ENCODE assay signal across 8 cellular contexts in genomic region chr1:16498047-16498446, GRCh38. TPM values are rescaled to one million over a fixed set of nuclear protein-coding genes. Genes with fewer than 3 reads are reported as not detected.
A peak's percentile ranks its signal among the peaks of the same experiment; 100 is the strongest.
DNase-seq lines count a peak whose midpoint lies in the region; ATAC-seq and TF ChIP-seq lines count a peak whose summit lies in the region.
"Not testable (repeated sequence)": the region's sequence is repeated elsewhere in the genome, so short reads cannot be mapped to it uniquely, and the experiment has no call there.
"Had no signal": no experiment of that assay in that cellular context is flagged by ENCODE, and none has a peak within 500 bp of the region (broad histone marks: within the 10 kb centered on the region; RNA-seq: fewer than 3 reads in every experiment).

No MANE protein-coding gene starts in this region.

- not testable (repeated sequence) for BruUV-seq in Panc1 (replicated peaks; lab: Mats Ljungman, UMichigan)

- peak overlapping the region; percentile 75 for H3K4me3 ChIP-seq in H7 (ENCODE audit: insufficient read depth, low read depth, low read length)
- peak overlapping the region; percentile 66 to 88 for H3K4me3 ChIP-seq in Panc1 (ENCODE audit: low read depth in 2 of 2, low read length in 2 of 2)
- H3K4me3 ChIP-seq in choroid plexus epithelial cell (ENCODE audit: low read depth, low read length): peak overlapping the region; percentile 72
- H3K4me3 ChIP-seq in skeletal muscle satellite cell (ENCODE audit: low read length): peak overlapping the region; percentile 81

- peak overlapping the region; percentile 21 for H3K27ac Mint-ChIP-seq in activated T-helper 1 cell treated with anti-CD3 and anti-CD28 coated beads, Interleukin-12 subunit alpha, Interleukin-12 subunit beta, Interleukin-2, Interleukin-4 antibody, amounts not matched to agents 30 ng/mL and 10 ng/mL and 1 ng/mL, durations not matched to agents 14 hours and 24 hours and 36 hours
- H3K27ac Mint-ChIP-seq in glutamatergic neuron (ENCODE audit: unreplicated experiment) (peak overlapping the region; percentile 62), naive B cell (peak overlapping the region in 3 of 6 donors; percentile 49 to 96 (median 73))

- H3K4me3 Mint-ChIP-seq in activated T-helper 1 cell treated with anti-CD3 and anti-CD28 coated beads, Interleukin-12 subunit alpha, Interleukin-12 subunit beta, Interleukin-2, Interleukin-4 antibody, amounts not matched to agents 30 ng/mL and 10 ng/mL and 1 ng/mL, durations not matched to agents 14 hours and 24 hours and 36 hours: peak overlapping the region; percentile 83
- H3K4me3 Mint-ChIP-seq in glutamatergic neuron (ENCODE audit: unreplicated experiment) (peak overlapping the region; percentile 86), naive B cell (peak overlapping the region; percentile 79 to 93 (median 88))

- not testable (repeated sequence) for H3K9me3 Mint-ChIP-seq in activated T-helper 1 cell treated with anti-CD3 and anti-CD28 coated beads, Interleukin-12 subunit alpha, Interleukin-12 subunit beta, Interleukin-2, Interleukin-4 antibody, amounts not matched to agents 30 ng/mL and 10 ng/mL and 1 ng/mL, durations not matched to agents 14 hours and 24 hours and 36 hours; glutamatergic neuron (ENCODE audit: unreplicated experiment); naive B cell

- in situ Hi-C loops in Panc1 (cut with HindIII; ENCODE audit: low pct_unique_long_range_greater_than_20kb, low sequenced_read_pairs): not testable (repeated sequence)

- not testable (repeated sequence) for H3K27me3 ChIP-seq in H7 (ENCODE audit: control insufficient read depth, insufficient read depth, low read length); Panc1 (ENCODE audit: control insufficient read depth, insufficient read depth, low read length); skeletal muscle satellite cell (ENCODE audit: control insufficient read depth, insufficient read depth, low read length)

- ATAC-seq in Panc1; naive B cell (ENCODE audit: low read depth in 2 of 2): not testable (repeated sequence)

- CTCF ChIA-PET in Panc1 (lab: Charles Lee): not testable (repeated sequence)

- H3K9me3 ChIP-seq in Panc1 (ENCODE audit: control insufficient read depth, insufficient read depth, low read depth, low read length); skeletal muscle satellite cell (replicated peaks; ENCODE audit: low read length): not testable (repeated sequence)

- not testable (repeated sequence) for TF ChIP-seq CTCF in Panc1 (IDR thresholded peaks at IDR 0.05); choroid plexus epithelial cell (conservative IDR thresholded peaks at IDR 0.05; ENCODE audit: low read depth, low read length); glutamatergic neuron (IDR thresholded peaks at IDR 0.05; ENCODE audit: partially characterized antibody, unreplicated experiment)

- DNase-seq in H7; Panc1 (ENCODE audit: low read depth, low spot score); activated T-helper 1 cell treated with anti-CD3 and anti-CD28 coated beads, Interleukin-12 subunit alpha, Interleukin-12 subunit beta, Interleukin-2, Interleukin-4 antibody, amounts not matched to agents 30 ng/mL and 10 ng/mL and 1 ng/mL, durations not matched to agents 14 hours and 24 hours and 36 hours (ENCODE audit: low spot score); choroid plexus epithelial cell (ENCODE audit: low read depth); glutamatergic neuron; naive B cell: not testable (repeated sequence)

- H3K4me1 ChIP-seq in Panc1 (ENCODE audit: control insufficient read depth, insufficient read depth, low read length); skeletal muscle satellite cell (ENCODE audit: control insufficient read depth, insufficient read depth, low read length): not testable (repeated sequence)

- H3K36me3 Mint-ChIP-seq in activated T-helper 1 cell treated with anti-CD3 and anti-CD28 coated beads, Interleukin-12 subunit alpha, Interleukin-12 subunit beta, Interleukin-2, Interleukin-4 antibody, amounts not matched to agents 30 ng/mL and 10 ng/mL and 1 ng/mL, durations not matched to agents 14 hours and 24 hours and 36 hours (ENCODE audit: low read depth); glutamatergic neuron (ENCODE audit: unreplicated experiment); naive B cell: not testable (repeated sequence)

- H3K36me3 ChIP-seq in H7 (replicated peaks; ENCODE audit: control insufficient read depth, insufficient read depth, low read length); Panc1 (ENCODE audit: control insufficient read depth, insufficient read depth, low read length); skeletal muscle satellite cell (ENCODE audit: insufficient read depth, low read length): not testable (repeated sequence)

- H3K9ac ChIP-seq in skeletal muscle satellite cell (ENCODE audit: low read depth, low read length): peak overlapping the region; percentile 85

- H3K4me1 Mint-ChIP-seq in activated T-helper 1 cell treated with anti-CD3 and anti-CD28 coated beads, Interleukin-12 subunit alpha, Interleukin-12 subunit beta, Interleukin-2, Interleukin-4 antibody, amounts not matched to agents 30 ng/mL and 10 ng/mL and 1 ng/mL, durations not matched to agents 14 hours and 24 hours and 36 hours (ENCODE audit: low read depth): peaks cover 12% of the 10 kb centered on the region
- H3K4me1 Mint-ChIP-seq in glutamatergic neuron (ENCODE audit: low read depth, unreplicated experiment): not testable (repeated sequence)
- H3K4me1 Mint-ChIP-seq in naive B cell: peaks cover 14 to 35% (median 29%) of the 10 kb centered on the region in 3 donors

- intact Hi-C loops in Panc1 (cut with micrococcal nuclease; ENCODE audit: unreplicated experiment): not testable (repeated sequence)
- intact Hi-C loops in activated T-helper 1 cell treated with anti-CD3 and anti-CD28 coated beads, Interleukin-12 subunit alpha, Interleukin-12 subunit beta, Interleukin-2, Interleukin-4 antibody, amounts not matched to agents 30 ng/mL and 10 ng/mL and 1 ng/mL, durations not matched to agents 14 hours and 24 hours and 36 hours (cut with micrococcal nuclease): loop anchor here (5.0 kb wide), 2 partner anchors 131 to 291 kb away; partner anchors contain the start of gene SZRD1

- H3K27ac ChIP-seq in Panc1 (ENCODE audit: low read length): peak overlapping the region; percentile 51; the same call in 1 of the 2 replicates

- POLR2A ChIA-PET in Panc1 (lab: Charles Lee): not testable (repeated sequence)

- peak overlapping the region; percentile 97 for H3K4me2 ChIP-seq in skeletal muscle satellite cell (ENCODE audit: low read length)

- H3K27me3 Mint-ChIP-seq in activated T-helper 1 cell treated with anti-CD3 and anti-CD28 coated beads, Interleukin-12 subunit alpha, Interleukin-12 subunit beta, Interleukin-2, Interleukin-4 antibody, amounts not matched to agents 30 ng/mL and 10 ng/mL and 1 ng/mL, durations not matched to agents 14 hours and 24 hours and 36 hours (ENCODE audit: insufficient read depth); glutamatergic neuron (ENCODE audit: unreplicated experiment); naive B cell: not testable (repeated sequence)

RNA-seq across cellular contexts. Expression of gene RNU1-1, which starts 16.0 kb away (rescaled TPM):
- under 0.01 TPM in 2 replicates for total RNA-seq in H7 (2014; rRNA removed; shearing (Covaris generic))
- 1,290 TPM for total RNA-seq in Panc1 (2021; ENCODE audit: unreplicated experiment)
- polyA plus RNA-seq in Panc1 (2012; ENCODE audit: insufficient read length): 2.5 TPM
- total RNA-seq in activated T-helper 1 cell treated with anti-CD3 and anti-CD28 coated beads, Interleukin-12 subunit alpha, Interleukin-12 subunit beta, Interleukin-2, Interleukin-4 antibody, amounts not matched to agents 30 ng/mL and 10 ng/mL and 1 ng/mL, durations not matched to agents 14 hours and 24 hours and 36 hours: 2,178 and 3,041 TPM in 2 replicates
- total RNA-seq in glutamatergic neuron (ENCODE audit: unreplicated experiment): 3,598 TPM
- polyA plus RNA-seq in naive B cell (ENCODE audit: low read depth in 6 of 6): 10 to 100 TPM in 4 of 6 donors, not detected in 2; 27.4 to 56.9 (median 45.9) TPM
- total RNA-seq in skeletal muscle satellite cell (2012; rRNA removed): under 0.01 TPM in 2 replicates
- total RNA-seq: LHCN-M2 had no signal

RNA-seq across cellular contexts. Expression of gene NECAP2, which starts 57.5 kb away (rescaled TPM):
- 69.5 and 80.0 TPM in 2 replicates for total RNA-seq in H7 (2014; rRNA removed; shearing (Covaris generic))
- total RNA-seq in Panc1 (2021; ENCODE audit: unreplicated experiment) (56.8 TPM), glutamatergic neuron (ENCODE audit: unreplicated experiment) (37.8 TPM)
- 73.4 TPM for polyA plus RNA-seq in Panc1 (2012; ENCODE audit: insufficient read length)
- 79.9 and 81.9 TPM in 2 replicates for total RNA-seq in activated T-helper 1 cell treated with anti-CD3 and anti-CD28 coated beads, Interleukin-12 subunit alpha, Interleukin-12 subunit beta, Interleukin-2, Interleukin-4 antibody, amounts not matched to agents 30 ng/mL and 10 ng/mL and 1 ng/mL, durations not matched to agents 14 hours and 24 hours and 36 hours
- polyA plus RNA-seq in naive B cell (ENCODE audit: low read depth in 6 of 6): 100 to 1,000 TPM; 103 to 152 (median 134) TPM
- 58.3 and 62.7 TPM in 2 replicates for total RNA-seq in skeletal muscle satellite cell (2012; rRNA removed)

Comparison
In these comparisons a context has a peak if more than half of its experiments do, and no peak if none do; other contexts are left out.
1. RNA of gene RNU1-1, which starts 16.0 kb away (total RNA-seq): 3,598 TPM in glutamatergic neuron (single experiment), 2,178 to 3,041 TPM in activated T-helper 1 cell treated with anti-CD3 and anti-CD28 coated beads, Interleukin-12 subunit alpha, Interleukin-12 subunit beta, Interleukin-2, Interleukin-4 antibody, amounts not matched to agents 30 ng/mL and 10 ng/mL and 1 ng/mL, durations not matched to agents 14 hours and 24 hours and 36 hours and 1,290 TPM in Panc1 (single experiment); under 0.01 TPM in H7; every median in the first group is over 1,000 times any median in the second.
2. Peak in every context shown above with its lines, with median percentiles within 50 percentile points of each other: H3K4me3 ChIP-seq and H3K4me3 Mint-ChIP-seq.